Comparison of ENCODE assay signal across 8 cellular contexts in genomic region chr17:37490022-37490587, GRCh38. TPM values are rescaled to one million over a fixed set of nuclear protein-coding genes. Genes with fewer than 3 reads are reported as not detected.
A peak's percentile ranks its signal among the peaks of the same experiment; 100 is the strongest.
DNase-seq lines count a peak whose midpoint lies in the region; ATAC-seq and TF ChIP-seq lines count a peak whose summit lies in the region.

No MANE protein-coding gene starts in this region.

- no peaks in the 10 kb centered on the region for H3K27me3 Mint-ChIP-seq in stimulated activated naive CD8-positive, alpha-beta T cell treated with anti-CD3 and anti-CD28 coated beads, Interleukin-15, amount 100 ng/mL, for 72 hours

- H2AFZ ChIP-seq in OCI-LY3 (ENCODE audit: low read depth, low read length) = 0 out of 2 replicates have a peak overlapping the region, but pooled peaks have one; percentile 35
- peak overlapping the region; percentile 6 for H2AFZ ChIP-seq in neural cell (ENCODE audit: low read depth, low read length)

- H3K9ac ChIP-seq in OCI-LY3 (ENCODE audit: low read length) (peak overlapping the region; percentile 61), neural cell (ENCODE audit: low read length) (peak overlapping the region; percentile 50)

- no peak for TF ChIP-seq CTCF in BE2C (IDR thresholded peaks at IDR 0.05; ENCODE audit: low read depth, low read length)
- peak; percentile 37; the same call in 1 of the 2 replicates for TF ChIP-seq CTCF in OCI-LY3 (IDR thresholded peaks at IDR 0.05; ENCODE audit: low read depth, low read length)
- TF ChIP-seq CTCF in fibroblast of mammary gland (conservative IDR thresholded peaks at IDR 0.05; ENCODE audit: control insufficient read depth, insufficient read depth, low read depth, low read length) = no peak
- TF ChIP-seq CTCF in neural cell (IDR thresholded peaks at IDR 0.05; ENCODE audit: poor library complexity, severe bottlenecking) = peak; percentile 52

- TF ChIP-seq EP300 in neural cell (conservative IDR thresholded peaks at IDR 0.05; ENCODE audit: poor library complexity, severe bottlenecking) = no peak

- peak; percentile 86 for DNase-seq in BE2C
- peak; percentile 78 to 83 for DNase-seq in activated T-cell treated with anti-CD3 and anti-CD28 coated beads, Interleukin-2, amount 50 U/mL, for 48 hours
- peak; percentile 51 for DNase-seq in fibroblast of mammary gland (ENCODE audit: low read depth)
- peak; percentile 85 to 87 for DNase-seq in stimulated activated naive CD8-positive, alpha-beta T cell treated with anti-CD3 and anti-CD28 coated beads, Interleukin-15, amount 100 ng/mL, for 72 hours

- H3K9me3 Mint-ChIP-seq in stimulated activated naive CD8-positive, alpha-beta T cell treated with anti-CD3 and anti-CD28 coated beads, Interleukin-15, amount 100 ng/mL, for 72 hours = no peaks in the 10 kb centered on the region

- peaks cover 41% of the 10 kb centered on the region for H3K4me1 Mint-ChIP-seq in stimulated activated naive CD8-positive, alpha-beta T cell treated with anti-CD3 and anti-CD28 coated beads, Interleukin-15, amount 100 ng/mL, for 72 hours

- H3K79me2 ChIP-seq in OCI-LY3 (ENCODE audit: low read length) (peaks cover 27% of the 10 kb centered on the region), neural cell (replicated peaks; ENCODE audit: insufficient read depth, low read length) (peaks cover 33% of the 10 kb centered on the region)

- peak overlapping the region; percentile 78 for H3K4me2 ChIP-seq in OCI-LY3 (ENCODE audit: low read length)
- peak overlapping the region; percentile 98 for H3K4me2 ChIP-seq in neural cell (ENCODE audit: low read length)

- H3K4me3 ChIP-seq in BE2C (ENCODE audit: low read depth, low read length) (peak overlapping the region; percentile 70), OCI-LY3 (ENCODE audit: low read length) (peak overlapping the region; percentile 93), fibroblast of mammary gland (ENCODE audit: control insufficient read depth, low read depth, low read length) (peak overlapping the region; percentile 81), neural cell (ENCODE audit: low read length) (peak overlapping the region; percentile 83)

- peak; percentile 46 for ATAC-seq in GM18868 (IDR thresholded peaks at IDR 0.05; ENCODE audit: unreplicated experiment)
- ATAC-seq in HG03139 (IDR thresholded peaks at IDR 0.05; ENCODE audit: unreplicated experiment) = peak; percentile 40
- peak; percentile 82 for ATAC-seq in stimulated activated naive CD8-positive, alpha-beta T cell treated with anti-CD3 and anti-CD28 coated beads, Interleukin-15, amount 100 ng/mL, for 72 hours

- peak overlapping the region; percentile 91 to 93 for H3K4me3 Mint-ChIP-seq in stimulated activated naive CD8-positive, alpha-beta T cell treated with anti-CD3 and anti-CD28 coated beads, Interleukin-15, amount 100 ng/mL, for 72 hours

- H3K36me3 ChIP-seq in BE2C (no peaks in the 10 kb centered on the region), OCI-LY3 (replicated peaks; ENCODE audit: low read depth, low read length) (no peaks in the 10 kb centered on the region), neural cell (ENCODE audit: insufficient read depth, low read length) (no peaks in the 10 kb centered on the region)

- H4K20me1 ChIP-seq in OCI-LY3 (ENCODE audit: insufficient read depth, low read length) = no peaks in the 10 kb centered on the region
- H4K20me1 ChIP-seq in neural cell (ENCODE audit: insufficient read depth) = no peaks in the 10 kb centered on the region

- TF ChIP-seq RAD21 in neural cell (conservative IDR thresholded peaks at IDR 0.05) = peak; percentile 32

- no peaks in the 10 kb centered on the region for H3K9me2 ChIP-seq in neural cell (ENCODE audit: insufficient read depth, low read length)

- H3K9me3 ChIP-seq in BE2C (no peaks in the 10 kb centered on the region), OCI-LY3 (ENCODE audit: insufficient read depth, low read length) (no peaks in the 10 kb centered on the region), neural cell (ENCODE audit: low read length) (no peaks in the 10 kb centered on the region)

- peak overlapping the region; percentile 61 to 79 for H3K27ac Mint-ChIP-seq in stimulated activated naive CD8-positive, alpha-beta T cell treated with anti-CD3 and anti-CD28 coated beads, Interleukin-15, amount 100 ng/mL, for 72 hours

- H3K27me3 ChIP-seq in BE2C (no peaks in the 10 kb centered on the region), OCI-LY3 (ENCODE audit: low read depth, low read length) (no peaks in the 10 kb centered on the region), neural cell (ENCODE audit: insufficient read depth, low read depth, low read length) (peaks cover 15% of the 10 kb centered on the region)

- no peak overlapping the region for H3K27ac ChIP-seq in OCI-LY3 (ENCODE audit: low read length)
- H3K27ac ChIP-seq in neural cell (ENCODE audit: low read length) = no peak overlapping the region

- H3F3A ChIP-seq in neural cell (ENCODE audit: insufficient read depth, low read length, poor library complexity, severe bottlenecking) = no peaks in the 10 kb centered on the region

- H3K4me1 ChIP-seq in BE2C (peaks cover 3% of the 10 kb centered on the region; the same call in 1 of the 2 replicates), OCI-LY3 (ENCODE audit: low read length) (peaks cover 21% of the 10 kb centered on the region)

TF ChIP-seq in neural cell, 6 proteins besides CTCF, POLR2A, EP300 and RAD21:
- TF ChIP-seq SMC3 (conservative IDR thresholded peaks at IDR 0.05; ENCODE audit: poor library complexity) = peak; percentile 31
- TF ChIP-seq, protein P1, sequence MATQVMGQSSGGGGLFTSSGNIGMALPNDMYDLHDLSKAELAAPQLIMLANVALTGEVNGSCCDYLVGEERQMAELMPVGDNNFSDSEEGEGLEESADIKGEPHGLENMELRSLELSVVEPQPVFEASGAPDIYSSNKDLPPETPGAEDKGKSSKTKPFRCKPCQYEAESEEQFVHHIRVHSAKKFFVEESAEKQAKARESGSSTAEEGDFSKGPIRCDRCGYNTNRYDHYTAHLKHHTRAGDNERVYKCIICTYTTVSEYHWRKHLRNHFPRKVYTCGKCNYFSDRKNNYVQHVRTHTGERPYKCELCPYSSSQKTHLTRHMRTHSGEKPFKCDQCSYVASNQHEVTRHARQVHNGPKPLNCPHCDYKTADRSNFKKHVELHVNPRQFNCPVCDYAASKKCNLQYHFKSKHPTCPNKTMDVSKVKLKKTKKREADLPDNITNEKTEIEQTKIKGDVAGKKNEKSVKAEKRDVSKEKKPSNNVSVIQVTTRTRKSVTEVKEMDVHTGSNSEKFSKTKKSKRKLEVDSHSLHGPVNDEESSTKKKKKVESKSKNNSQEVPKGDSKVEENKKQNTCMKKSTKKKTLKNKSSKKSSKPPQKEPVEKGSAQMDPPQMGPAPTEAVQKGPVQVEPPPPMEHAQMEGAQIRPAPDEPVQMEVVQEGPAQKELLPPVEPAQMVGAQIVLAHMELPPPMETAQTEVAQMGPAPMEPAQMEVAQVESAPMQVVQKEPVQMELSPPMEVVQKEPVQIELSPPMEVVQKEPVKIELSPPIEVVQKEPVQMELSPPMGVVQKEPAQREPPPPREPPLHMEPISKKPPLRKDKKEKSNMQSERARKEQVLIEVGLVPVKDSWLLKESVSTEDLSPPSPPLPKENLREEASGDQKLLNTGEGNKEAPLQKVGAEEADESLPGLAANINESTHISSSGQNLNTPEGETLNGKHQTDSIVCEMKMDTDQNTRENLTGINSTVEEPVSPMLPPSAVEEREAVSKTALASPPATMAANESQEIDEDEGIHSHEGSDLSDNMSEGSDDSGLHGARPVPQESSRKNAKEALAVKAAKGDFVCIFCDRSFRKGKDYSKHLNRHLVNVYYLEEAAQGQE (IDR thresholded peaks at IDR 0.05; ENCODE audit: borderline replicate concordance) = no peak
- TF ChIP-seq MXI1 (conservative IDR thresholded peaks at IDR 0.05; ENCODE audit: poor library complexity, severe bottlenecking) = peak; percentile 39
TF ChIP-seq in neural cell: peak in this region for 2.

RNA-seq across cellular contexts. Expression of gene DUSP14, which starts 0.4 kb away (rescaled TPM):
- 35.5 TPM for polyA plus RNA-seq in BE2C (2012; ENCODE audit: insufficient read depth, insufficient read length, low read depth)
- 19.7 and 20.9 TPM in 2 replicates for polyA plus RNA-seq in neural cell
- 16.6 and 22.2 TPM in 2 replicates for polyA minus RNA-seq in neural cell

Comparison
In these comparisons a context has a peak if more than half of its experiments do, and no peak if none do; other contexts are left out.
1. CTCF ChIP-seq: peak in OCI-LY3 (single experiment) and neural cell (single experiment); none in BE2C (single experiment) and fibroblast of mammary gland (single experiment).
2. Peak in every context shown above with its lines, with median percentiles within 50 percentile points of each other: DNase-seq, H3K4me3 ChIP-seq and ATAC-seq.